ENCODE assay signal across 9 cellular contexts in genomic region chr5:155616779-155617392, GRCh38.
DNase-seq lines count a peak whose midpoint lies in the region; ATAC-seq, FAIRE-seq and TF ChIP-seq lines count a peak whose summit lies in the region.
"Had no signal": no experiment of that assay in that cellular context is flagged by ENCODE, and none has a peak within 500 bp of the region (broad histone marks: within the 10 kb centered on the region; RNA-seq: fewer than 3 reads in every experiment).

No MANE protein-coding gene starts in this region.

- no peaks in the 10 kb centered on the region for H3K4me1 ChIP-seq in pancreas

- no peaks in the 10 kb centered on the region for H3K36me3 Mint-ChIP-seq in activated CD8-positive, alpha-beta T cell treated with anti-CD3 and anti-CD28 coated beads for 36 hours (ENCODE audit: low read depth)
- H3K36me3 Mint-ChIP-seq: activated naive CD4-positive, alpha-beta T cell treated with anti-CD3 and anti-CD28 coated beads, Interleukin-2, amount 50 U/mL, for 24 hours had no signal

- WGBS in pancreas, 2 donors = 29 to 30% methylated on average over 4 of the region's 4 CpGs

- POLR2A ChIA-PET in activated CD8-positive, alpha-beta T cell treated with anti-CD3 and anti-CD28 coated beads for 36 hours (lab: Charles Lee) = no interaction called here

- no peaks in the 10 kb centered on the region for H3K9me3 Mint-ChIP-seq in activated CD8-positive, alpha-beta T cell treated with anti-CD3 and anti-CD28 coated beads for 36 hours
- H3K9me3 Mint-ChIP-seq: activated naive CD4-positive, alpha-beta T cell treated with anti-CD3 and anti-CD28 coated beads, Interleukin-2, amount 50 U/mL, for 24 hours had no signal

- no peaks in the 10 kb centered on the region for H3K36me3 ChIP-seq in pancreas

- H3K27ac ChIP-seq in pancreas = no peak overlapping the region

- TF ChIP-seq CTCF in activated CD8-positive, alpha-beta T cell treated with anti-CD3 and anti-CD28 coated beads for 36 hours (IDR thresholded peaks at IDR 0.05) = peak; percentile 70
- TF ChIP-seq CTCF in fibroblast of mammary gland (conservative IDR thresholded peaks at IDR 0.05; ENCODE audit: control insufficient read depth, insufficient read depth, low read depth, low read length) = peak; percentile 70
- peak in 2 of 4 donors; percentile 12 to 39 for TF ChIP-seq CTCF in pancreas (IDR thresholded peaks at IDR 0.05)

- CTCF ChIA-PET in activated CD8-positive, alpha-beta T cell treated with anti-CD3 and anti-CD28 coated beads for 36 hours (lab: Charles Lee) = interaction anchor here (1.0 kb wide), 2 partner anchors 21 to 540 kb away, joined by 3 to 4 read pairs; no protein-coding TSS in a partner anchor

- no peak overlapping the region for H3K27ac Mint-ChIP-seq in activated CD8-positive, alpha-beta T cell treated with anti-CD3 and anti-CD28 coated beads for 36 hours
- H3K27ac Mint-ChIP-seq: activated naive CD4-positive, alpha-beta T cell treated with anti-CD3 and anti-CD28 coated beads, Interleukin-2, amount 50 U/mL, for 24 hours had no signal

- H3K27me3 Mint-ChIP-seq in activated CD8-positive, alpha-beta T cell treated with anti-CD3 and anti-CD28 coated beads for 36 hours = peaks cover 21% of the 10 kb centered on the region

- ATAC-seq in GM21390 (IDR thresholded peaks at IDR 0.05; ENCODE audit: unreplicated experiment) (peak; percentile 74), pancreas (peak in 3 of 4 donors; percentile 53 to 58 (median 55))
- peak; percentile 68 for ATAC-seq in activated CD8-positive, alpha-beta T cell treated with anti-CD3 and anti-CD28 coated beads for 36 hours

- H3K4me3 ChIP-seq in fibroblast of mammary gland (ENCODE audit: control insufficient read depth, low read depth, low read length) (no peak overlapping the region), pancreas (no peak overlapping the region)

- no peak overlapping the region for H3K4me3 Mint-ChIP-seq in activated CD8-positive, alpha-beta T cell treated with anti-CD3 and anti-CD28 coated beads for 36 hours
- H3K4me3 Mint-ChIP-seq: activated naive CD4-positive, alpha-beta T cell treated with anti-CD3 and anti-CD28 coated beads, Interleukin-2, amount 50 U/mL, for 24 hours had no signal

- intact Hi-C loops in activated CD8-positive, alpha-beta T cell treated with anti-CD3 and anti-CD28 coated beads for 36 hours (cut with micrococcal nuclease) = no loop called here
- intact Hi-C loops in pancreas (cut with DNase I) = no loop called here

- FAIRE-seq in pancreas (lab: Jason Lieb, UNC) = no peak

- H3K27me3 ChIP-seq in pancreas = no peaks in the 10 kb centered on the region

- no peaks in the 10 kb centered on the region for H3K4me1 Mint-ChIP-seq in activated CD8-positive, alpha-beta T cell treated with anti-CD3 and anti-CD28 coated beads for 36 hours (ENCODE audit: low read depth)
- H3K4me1 Mint-ChIP-seq: activated naive CD4-positive, alpha-beta T cell treated with anti-CD3 and anti-CD28 coated beads, Interleukin-2, amount 50 U/mL, for 24 hours had no signal

- H3K9me3 ChIP-seq in pancreas = no peaks in the 10 kb centered on the region

- peak; percentile 58 for DNase-seq in ELF-1 (ENCODE audit: low read depth, low spot score)
- peak; percentile 16 to 46 for DNase-seq in Kasumi-1 (lab: John Stamatoyannopoulos, UW)
- DNase-seq in activated CD8-positive, alpha-beta T cell treated with anti-CD3 and anti-CD28 coated beads for 36 hours = peak; percentile 63
- peak; percentile 10 for DNase-seq in fibroblast of mammary gland (ENCODE audit: low read depth)
- peak in 4 of 6 donors; percentile 4 to 63 (median 26) for DNase-seq in pancreas
- no peak for DNase-seq in hepatic stellate cell (ENCODE audit: low spot score)
- DNase-seq in NCI-H187 treated with DMSO at 0.1 percent for 48 hours (lab: John Stamatoyannopoulos, UW) = no peak

Comparison
In these comparisons a context has a peak if more than half of its experiments do, and no peak if none do; other contexts are left out.
1. DNase-seq: peak in ELF-1 (single experiment), Kasumi-1 (2 of 2), activated CD8-positive, alpha-beta T cell treated with anti-CD3 and anti-CD28 coated beads for 36 hours (single experiment), fibroblast of mammary gland (single experiment) and pancreas (4 of 6); none in hepatic stellate cell (single experiment) and NCI-H187 treated with DMSO at 0.1 percent for 48 hours (single experiment).
2. Peak in every context shown above with its lines, with median percentiles within 50 percentile points of each other: ATAC-seq.